Comparison of ENCODE assay signal across 10 cellular contexts in genomic region chr13:32881074-32881791, GRCh38.
DNase-seq lines count a peak whose midpoint lies in the region; ATAC-seq and TF ChIP-seq lines count a peak whose summit lies in the region.
"Had no signal": no experiment of that assay in that cellular context is flagged by ENCODE, and none has a peak within 500 bp of the region (broad histone marks: within the 10 kb centered on the region; RNA-seq: fewer than 3 reads in every experiment).

No MANE protein-coding gene starts in this region.

- TF ChIP-seq CTCF in right lobe of liver (IDR thresholded peaks at IDR 0.05), result no peak

- WGBS in right lobe of liver (ENCODE audit: insufficient coverage, low coverage, low lambda C conversion rate, missing lambda C conversion rate), result 77% methylated on average over 2 of the region's 3 CpGs

- peak; percentile 71 for DNase-seq in GM03348 (ENCODE audit: low spot score)
- DNase-seq in NOMO-1 (lab: John Stamatoyannopoulos, UW; ENCODE audit: unreplicated experiment in 2 of 2), result peak; percentile 38 to 56
- peak; percentile 79 for DNase-seq in skeletal muscle cell (ENCODE audit: low read depth)
- no peak for DNase-seq in T-helper 9 cell
- no peak for DNase-seq in right lobe of liver
- DNase-seq: activated CD4-positive, alpha-beta memory T cell treated with anti-CD3 and anti-CD28 coated beads for 36 hours had no signal

- H3K27ac ChIP-seq in right lobe of liver, result no peak overlapping the region
- H3K27ac ChIP-seq: cardiac muscle cell, neutrophil had no signal

- H3K4me1 ChIP-seq in right lobe of liver, result no peaks in the 10 kb centered on the region

- H3K27me3 ChIP-seq in right lobe of liver, result no peaks in the 10 kb centered on the region
- H3K27me3 ChIP-seq: cardiac muscle cell, neutrophil had no signal

- no peak for TF ChIP-seq POLR2A in right lobe of liver (IDR thresholded peaks at IDR 0.05)

- ATAC-seq in esophagus mucosa, result peak; percentile 17
- ATAC-seq in HG02885 (IDR thresholded peaks at IDR 0.05; ENCODE audit: poor library complexity, unreplicated experiment), result no peak
- no peak for ATAC-seq in right lobe of liver

- H3K36me3 ChIP-seq in right lobe of liver, result no peaks in the 10 kb centered on the region
- H3K36me3 ChIP-seq: cardiac muscle cell, neutrophil had no signal

- H3K4me3 ChIP-seq in skeletal muscle cell (ENCODE audit: low read depth, low read length) (no peak overlapping the region), right lobe of liver (no peak overlapping the region)
- H3K4me3 ChIP-seq: cardiac muscle cell had no signal

- no peaks in the 10 kb centered on the region for H3K9me3 ChIP-seq in right lobe of liver
- H3K9me3 ChIP-seq: neutrophil had no signal

- intact Hi-C loops in right lobe of liver (cut with DNase I), result no loop called here

Comparison
In these comparisons a context has a peak if more than half of its experiments do, and no peak if none do; other contexts are left out.
1. DNase-seq: peak in GM03348 (single experiment), NOMO-1 (2 of 2) and skeletal muscle cell (single experiment); none in T-helper 9 cell (single experiment) and right lobe of liver (0 of 3).